1 cellular context compared by ENCODE assay signal in the genomic region with DNA sequence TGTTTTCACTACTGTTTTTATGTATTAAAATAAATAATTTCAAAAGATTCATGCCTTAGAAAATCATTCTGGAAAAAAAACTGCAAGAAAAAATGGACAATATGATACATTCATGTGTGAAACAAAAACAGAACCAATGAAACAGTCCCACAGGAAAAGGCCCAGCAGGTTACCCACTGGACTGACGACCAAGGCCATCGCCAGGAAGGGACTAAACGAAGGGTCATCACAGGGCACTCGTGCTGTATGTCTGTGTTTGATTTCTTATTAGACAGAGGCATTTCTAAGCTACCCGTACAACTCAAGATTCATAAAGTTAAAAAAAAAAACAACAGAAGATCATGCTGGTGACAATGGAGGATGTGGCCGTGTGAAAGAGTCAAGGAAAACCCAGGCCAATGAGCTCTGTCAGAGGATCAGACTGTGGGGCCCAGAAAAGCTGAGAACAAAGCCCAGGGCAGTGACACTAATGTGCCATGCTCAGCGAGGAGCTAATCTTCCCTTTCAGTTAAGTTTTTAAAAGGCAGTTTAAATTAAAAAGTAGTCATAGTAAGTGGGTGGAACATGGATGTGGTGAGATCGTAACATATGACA.
TF ChIP-seq lines count a peak whose summit lies in the region.

No MANE protein-coding gene starts in this region.

TF ChIP-seq in IMR-90, 13 proteins besides CTCF, POLR2A, EP300 and RAD21:
- no peak for TF ChIP-seq MAZ (IDR thresholded peaks at IDR 0.05; ENCODE audit: borderline replicate concordance, low read depth, low read length)
- TF ChIP-seq CEBPB (IDR thresholded peaks at IDR 0.05; ENCODE audit: low read depth, low read length): no peak
